11 cellular contexts compared by ENCODE assay signal in genomic region chr19:3950871-3951861, GRCh38. TPM values are rescaled to one million over a fixed set of nuclear protein-coding genes. Genes with fewer than 3 reads are reported as not detected.
A peak's percentile ranks its signal among the peaks of the same experiment; 100 is the strongest.
DNase-seq lines count a peak whose midpoint lies in the region; ATAC-seq, FAIRE-seq and TF ChIP-seq lines count a peak whose summit lies in the region.
"Had no signal": no experiment of that assay in that cellular context is flagged by ENCODE, and none has a peak within 500 bp of the region (broad histone marks: within the 10 kb centered on the region; RNA-seq: fewer than 3 reads in every experiment).

No MANE protein-coding gene starts in this region.

- no peak for FAIRE-seq in H1 (lab: Jason Lieb, UNC)

- H3K4me3 Mint-ChIP-seq in CD4-positive, CD25-positive, alpha-beta regulatory T cell, result peak overlapping the region in 3 of 4 donors; percentile 31 to 55 (median 38)
- H3K4me3 Mint-ChIP-seq in nephron, result peak overlapping the region; percentile 40 to 84 (median 59)

- no peak overlapping the region for H3K14ac ChIP-seq in H1 (ENCODE audit: insufficient read length)

- peaks cover 0 to 5% of the 10 kb centered on the region in 2 experiments for H4K20me1 ChIP-seq in H1 (replicated peaks in 1 of 2; ENCODE audit: control insufficient read depth in 1 of 2, insufficient read depth in 2 of 2, low read length in 2 of 2)

- no peak overlapping the region for H2BK15ac ChIP-seq in H1 (ENCODE audit: low read length)

- no peak overlapping the region for H2BK5ac ChIP-seq in H1 (ENCODE audit: low read depth, low read length)

- H2BK20ac ChIP-seq in H1 (ENCODE audit: low read length), result no peak overlapping the region

- no peak overlapping the region for H2BK120ac ChIP-seq in H1 (replicated peaks; ENCODE audit: low read depth, low read length)

- peak overlapping the region; percentile 60; the same call in 1 of the 2 replicates for H2BK12ac ChIP-seq in H1 (ENCODE audit: low read depth, low read length)

- peaks cover 10% of the 10 kb centered on the region for H3K27me3 Mint-ChIP-seq in CD4-positive, CD25-positive, alpha-beta regulatory T cell
- H3K27me3 Mint-ChIP-seq in nephron (ENCODE audit: low read depth), result no peaks in the 10 kb centered on the region

- peaks cover 0 to 7% (median 4%) of the 10 kb centered on the region in 4 donors for H3K4me1 Mint-ChIP-seq in CD4-positive, CD25-positive, alpha-beta regulatory T cell
- H3K4me1 Mint-ChIP-seq in nephron, result peaks cover 6% of the 10 kb centered on the region

- no peak overlapping the region for H4K5ac ChIP-seq in H1 (ENCODE audit: insufficient read length, low read depth, low read length)

- H3K9me3 Mint-ChIP-seq in CD4-positive, CD25-positive, alpha-beta regulatory T cell, result peaks cover 0 to 1% (median 0%) of the 10 kb centered on the region in 7 donors
- no peaks in the 10 kb centered on the region for H3K9me3 Mint-ChIP-seq in nephron

- no peaks in the 10 kb centered on the region for H3K36me3 ChIP-seq in CD4-positive, CD25-positive, alpha-beta regulatory T cell (ENCODE audit: control insufficient read depth, insufficient read depth, low read length)
- H3K36me3 ChIP-seq in H1 (ENCODE audit: control insufficient read depth in 2 of 4, insufficient read depth in 4 of 4, low read length in 3 of 4), result no peaks in the 10 kb centered on the region

- H3K4me1 ChIP-seq in CD4-positive, CD25-positive, alpha-beta regulatory T cell (ENCODE audit: control insufficient read depth, insufficient read depth, low read length, poor library complexity, severe bottlenecking), result peaks cover 7% of the 10 kb centered on the region
- peaks cover 0 to 6% (median 2%) of the 10 kb centered on the region in 4 experiments; a peak in 4 of 7 replicates for H3K4me1 ChIP-seq in H1 (replicated peaks in 1 of 4; ENCODE audit: control insufficient read depth in 3 of 4, insufficient read depth in 4 of 4, low read length in 3 of 4)

- no peak overlapping the region for H3K56ac ChIP-seq in H1 (replicated peaks; ENCODE audit: insufficient read length, low read depth, low read length)

- no peak overlapping the region for H3K27ac ChIP-seq in CD4-positive, CD25-positive, alpha-beta regulatory T cell (ENCODE audit: insufficient read depth, low read length, poor library complexity, severe bottlenecking)
- no peak overlapping the region for H3K27ac ChIP-seq in H1 (ENCODE audit: low read depth, low read length)

- H3K4ac ChIP-seq in H1 (replicated peaks; ENCODE audit: insufficient read length, low read depth, low read length), result no peak overlapping the region

- 83% methylated on average over 28 of the region's 41 CpGs; no CpG with 5 or more reads in 1 of the 2 experiments for WGBS in H1 (ENCODE audit: extremely low coverage in 1 of 2, insufficient coverage in 1 of 2, insufficient read length in 1 of 2, insufficient replicate concordance in 2 of 2, low coverage in 1 of 2, low lambda C conversion rate in 2 of 2, missing lambda C conversion rate in 1 of 2), 2 experiments

- H3K9me3 ChIP-seq in CD4-positive, CD25-positive, alpha-beta regulatory T cell (ENCODE audit: control insufficient read depth in 2 of 2, low read length in 2 of 2), result no peaks in the 10 kb centered on the region
- no peaks in the 10 kb centered on the region for H3K9me3 ChIP-seq in H1 (ENCODE audit: insufficient read depth in 2 of 2, low read depth in 1 of 2, low read length in 1 of 2)

- no peak overlapping the region for H2AFZ ChIP-seq in H1 (ENCODE audit: low read length)

- DNase-seq in CD4-positive, CD25-positive, alpha-beta regulatory T cell, result no peak
- DNase-seq in OCI-M1 (lab: John Stamatoyannopoulos, UW), result peak; percentile 68
- no peak for DNase-seq in H1 (ENCODE audit: low read depth in 1 of 2, low spot score in 2 of 2)
- no peak for DNase-seq in NOMO-1 treated with dmso at 0.1 percent for 144 hours (lab: John Stamatoyannopoulos, UW; ENCODE audit: unreplicated experiment)
- no peak for DNase-seq in occipital lobe (lab: John Stamatoyannopoulos, UW)
- DNase-seq in SW 1271 (lab: John Stamatoyannopoulos, UW), result no peak
- DNase-seq: NCI-H2029 treated with DMSO at 0.1 percent for 48 hours had no signal

- no peak overlapping the region; the same call in 1 of the 2 replicates for H3K18ac ChIP-seq in H1 (ENCODE audit: extremely low read depth, low read length)

- H3K4me2 ChIP-seq in H1 (ENCODE audit: insufficient read depth in 1 of 2, low read depth in 2 of 2, low read length in 2 of 2), result no peak overlapping the region

- no peaks in the 10 kb centered on the region for H3K79me2 ChIP-seq in H1 (ENCODE audit: control insufficient read depth in 1 of 2, insufficient read depth in 2 of 2, low read length in 2 of 2)

- H3K4me3 ChIP-seq in CD4-positive, CD25-positive, alpha-beta regulatory T cell (ENCODE audit: low read depth, low read length), result no peak overlapping the region
- H3K4me3 ChIP-seq in H1 (ENCODE audit: extremely low read depth in 1 of 4, insufficient read depth in 2 of 4, low read depth in 3 of 4, low read length in 4 of 4), result no peak overlapping the region

- H3K9ac ChIP-seq in H1 (replicated peaks in 1 of 4; ENCODE audit: extremely low read depth in 1 of 4, low read depth in 3 of 4, low read length in 3 of 4), result no peak overlapping the region

- no peaks in the 10 kb centered on the region for H3K36me3 Mint-ChIP-seq in CD4-positive, CD25-positive, alpha-beta regulatory T cell
- H3K36me3 Mint-ChIP-seq in nephron (ENCODE audit: low read depth), result peaks cover 3% of the 10 kb centered on the region

- no peak for TF ChIP-seq POLR2A in H1 (IDR thresholded peaks at IDR 0.05; ENCODE audit: control extremely low read depth in 1 of 2, low read depth in 2 of 2, low read length in 2 of 2)

- no peak overlapping the region for H3K27ac Mint-ChIP-seq in CD4-positive, CD25-positive, alpha-beta regulatory T cell
- H3K27ac Mint-ChIP-seq in nephron, result peak overlapping the region; percentile 27 to 60 (median 35)

- ATAC-seq in CD4-positive, CD25-positive, alpha-beta regulatory T cell (ENCODE audit: low read depth in 2 of 2), result peak in 1 of 2 donors; percentile 32
- no peak for ATAC-seq in HG02678 (IDR thresholded peaks at IDR 0.05; ENCODE audit: unreplicated experiment)

- no peak for TF ChIP-seq CTCF in H1 (IDR thresholded peaks at IDR 0.05; ENCODE audit: control extremely low read depth in 1 of 3, insufficient read depth in 1 of 3, low read depth in 1 of 3, low read length in 3 of 3)
- no peak for TF ChIP-seq CTCF in nephron (IDR thresholded peaks at IDR 0.05; ENCODE audit: unreplicated experiment in 3 of 3)

- CTCF ChIA-PET in H1 (lab: Charles Lee; ENCODE audit: partially characterized antibody), result interaction anchor here (0.7 kb wide), 1 partner anchor 17 kb away, joined by 4 read pairs; no protein-coding TSS in a partner anchor

- no peaks in the 10 kb centered on the region for H3K23me2 ChIP-seq in H1 (ENCODE audit: low read depth, low read length)

- peak overlapping the region; percentile 88; the same call in 1 of the 2 replicates for H4K8ac ChIP-seq in H1 (ENCODE audit: extremely low read depth, insufficient read depth, low read length)

- H4K91ac ChIP-seq in H1 (replicated peaks; ENCODE audit: insufficient read length, low read length), result no peak overlapping the region

- POLR2A ChIA-PET in H1 (lab: Charles Lee; ENCODE audit: partially characterized antibody), result interaction anchor here (0.6 to 24.8 kb wide), 8 partner anchors 12 to 266 kb away, joined by 3 to 870 read pairs (median 8); partner anchors contain the start of genes DAPK3, EEF2 and NMRK2

- TF ChIP-seq RAD21 in H1 (IDR thresholded peaks at IDR 0.05 in 1 of 2, conservative IDR thresholded peaks at IDR 0.05 in 1 of 2; ENCODE audit: low read depth in 2 of 2, low read length in 2 of 2), result no peak

- no peak overlapping the region for H2AK5ac ChIP-seq in H1 (ENCODE audit: low read depth, low read length)

- TF ChIP-seq EP300 in H1 (IDR thresholded peaks at IDR 0.05; ENCODE audit: borderline replicate concordance in 1 of 2, low read depth in 2 of 2, low read length in 2 of 2), result no peak

- H3K79me1 ChIP-seq in H1 (ENCODE audit: low read depth, low read length), result no peaks in the 10 kb centered on the region

- no peaks in the 10 kb centered on the region for H3K27me3 ChIP-seq in CD4-positive, CD25-positive, alpha-beta regulatory T cell (ENCODE audit: control insufficient read depth, insufficient read depth, low read length)
- H3K27me3 ChIP-seq in H1 (replicated peaks in 1 of 4; ENCODE audit: control insufficient read depth in 3 of 4, extremely low read depth in 1 of 4, insufficient read depth in 3 of 4, low read length in 3 of 4), result no peaks in the 10 kb centered on the region

- no peak overlapping the region for H3K23ac ChIP-seq in H1 (ENCODE audit: insufficient read length)

RNA-seq across cellular contexts. Expression of gene NMRK2, which starts 18.3 kb away (rescaled TPM):
- not detected for total RNA-seq in CD4-positive, CD25-positive, alpha-beta regulatory T cell
- polyA plus RNA-seq in CD4-positive, CD25-positive, alpha-beta regulatory T cell, result not detected
- 86.2 and 87.4 TPM in 2 replicates for total RNA-seq in H1 (2021; fragmentation: NEBNext Ultra II Directional; extraction: Animal tissue kit (Norgen Biotek cat#: 25700))
- 206 and 227 TPM in 2 replicates for polyA plus RNA-seq in H1 (2011; rRNA removed)
- polyA plus RNA-seq in H1 (2011; cell fraction: cytosol; rRNA removed), result 162 TPM
- 147 TPM for polyA plus RNA-seq in H1 (2011; cell fraction: nucleus; rRNA removed)
- 91.2 to 153 TPM (median 146 TPM) in 4 replicates for polyA plus RNA-seq in H1 (2012, experiment 1 of 2)
- polyA plus RNA-seq in H1 (2012, experiment 2 of 2), result 175 TPM
- 74.9 TPM for polyA plus RNA-seq in H1 (2013, experiment 1 of 2)
- 74.3 TPM for polyA plus RNA-seq in H1 (2013, experiment 2 of 2)
- polyA minus RNA-seq in H1 (2011; rRNA and poly(A)+ RNA removed), result 24.2 and 37.1 TPM in 2 replicates
- 54.2 TPM for polyA minus RNA-seq in H1 (2011; cell fraction: cytosol; rRNA and poly(A)+ RNA removed)
- polyA minus RNA-seq in H1 (2011; cell fraction: nucleus; rRNA and poly(A)+ RNA removed), result 39.7 TPM
- total RNA-seq in occipital lobe, result not detected
- total RNA-seq: liver had no signal
- polyA plus RNA-seq: BJ had no signal

RNA-seq across cellular contexts. Expression of gene DAPK3, which starts 19.7 kb away (rescaled TPM):
- 42.3 TPM for total RNA-seq in CD4-positive, CD25-positive, alpha-beta regulatory T cell
- polyA plus RNA-seq in CD4-positive, CD25-positive, alpha-beta regulatory T cell, result 10 to 100 TPM; 20.7 to 31.3 (median 24.6) TPM
- 78.1 and 80.8 TPM in 2 replicates for total RNA-seq in H1 (2021; fragmentation: NEBNext Ultra II Directional; extraction: Animal tissue kit (Norgen Biotek cat#: 25700))
- 53.2 and 76.8 TPM in 2 replicates for polyA plus RNA-seq in H1 (2011; rRNA removed)
- 70.8 TPM for polyA plus RNA-seq in H1 (2011; cell fraction: cytosol; rRNA removed)
- polyA plus RNA-seq in H1 (2011; cell fraction: nucleus; rRNA removed), result 106 TPM
- 67.8 to 88.3 TPM (median 85.3 TPM) in 4 replicates for polyA plus RNA-seq in H1 (2012, experiment 1 of 2)
- polyA plus RNA-seq in H1 (2012, experiment 2 of 2), result 51.5 TPM
- 41.4 TPM for polyA plus RNA-seq in H1 (2013, experiment 1 of 2)
- polyA plus RNA-seq in H1 (2013, experiment 2 of 2), result 42.2 TPM
- 29.4 and 48.1 TPM in 2 replicates for polyA minus RNA-seq in H1 (2011; rRNA and poly(A)+ RNA removed)
- 45.4 TPM for polyA minus RNA-seq in H1 (2011; cell fraction: cytosol; rRNA and poly(A)+ RNA removed)
- 29.7 TPM for polyA minus RNA-seq in H1 (2011; cell fraction: nucleus; rRNA and poly(A)+ RNA removed)
- 51.3 TPM for total RNA-seq in occipital lobe

RNA-seq across cellular contexts. Expression of gene EEF2, which starts 34.1 kb away (rescaled TPM):
- total RNA-seq in CD4-positive, CD25-positive, alpha-beta regulatory T cell, result 2,369 TPM
- 100 to 1,000 TPM; 564 to 602 (median 587) TPM for polyA plus RNA-seq in CD4-positive, CD25-positive, alpha-beta regulatory T cell
- 3,380 and 3,443 TPM in 2 replicates for total RNA-seq in H1 (2021; fragmentation: NEBNext Ultra II Directional; extraction: Animal tissue kit (Norgen Biotek cat#: 25700))
- polyA plus RNA-seq in H1 (2011; rRNA removed), result 1,554 and 2,482 TPM in 2 replicates
- polyA plus RNA-seq in H1 (2011; cell fraction: cytosol; rRNA removed), result 2,432 TPM
- polyA plus RNA-seq in H1 (2011; cell fraction: nucleus; rRNA removed), result 2,476 TPM
- polyA plus RNA-seq in H1 (2012, experiment 1 of 2), result 3,535 to 4,309 TPM (median 3,652 TPM) in 4 replicates
- 3,970 TPM for polyA plus RNA-seq in H1 (2012, experiment 2 of 2)
- 1,821 TPM for polyA plus RNA-seq in H1 (2013, experiment 1 of 2)
- polyA plus RNA-seq in H1 (2013, experiment 2 of 2), result 1,896 TPM
- 1,497 and 1,567 TPM in 2 replicates for polyA minus RNA-seq in H1 (2011; rRNA and poly(A)+ RNA removed)
- polyA minus RNA-seq in H1 (2011; cell fraction: cytosol; rRNA and poly(A)+ RNA removed), result 2,226 TPM
- polyA minus RNA-seq in H1 (2011; cell fraction: nucleus; rRNA and poly(A)+ RNA removed), result 1,168 TPM
- 2,019 TPM for total RNA-seq in occipital lobe

RNA-seq across cellular contexts. Expression of gene PIAS4, which starts 56.4 kb away (rescaled TPM):
- total RNA-seq in CD4-positive, CD25-positive, alpha-beta regulatory T cell, result 25.4 TPM
- polyA plus RNA-seq in CD4-positive, CD25-positive, alpha-beta regulatory T cell, result 10 to 100 TPM in 1 of 4 donors, 1 to 10 TPM in 3; 4.1 to 10.4 (median 4.4) TPM
- 41.4 and 51.4 TPM in 2 replicates for total RNA-seq in H1 (2021; fragmentation: NEBNext Ultra II Directional; extraction: Animal tissue kit (Norgen Biotek cat#: 25700))
- 30.2 and 50.9 TPM in 2 replicates for polyA plus RNA-seq in H1 (2011; rRNA removed)
- 20.8 TPM for polyA plus RNA-seq in H1 (2011; cell fraction: cytosol; rRNA removed)
- polyA plus RNA-seq in H1 (2011; cell fraction: nucleus; rRNA removed), result 63.1 TPM
- 38.4 to 43.8 TPM (median 41.8 TPM) in 4 replicates for polyA plus RNA-seq in H1 (2012, experiment 1 of 2)
- 41.0 TPM for polyA plus RNA-seq in H1 (2012, experiment 2 of 2)
- polyA plus RNA-seq in H1 (2013, experiment 1 of 2), result 50.9 TPM
- 51.6 TPM for polyA plus RNA-seq in H1 (2013, experiment 2 of 2)
- polyA minus RNA-seq in H1 (2011; rRNA and poly(A)+ RNA removed), result 15.1 and 22.0 TPM in 2 replicates
- polyA minus RNA-seq in H1 (2011; cell fraction: cytosol; rRNA and poly(A)+ RNA removed), result 18.9 TPM
- 25.7 TPM for polyA minus RNA-seq in H1 (2011; cell fraction: nucleus; rRNA and poly(A)+ RNA removed)
- total RNA-seq in occipital lobe, result 22.5 TPM

Comparison
In these comparisons a context has a peak if more than half of its experiments do, and no peak if none do; other contexts are left out.
1. H3K27ac Mint-ChIP-seq: peak in nephron (3 of 3); none in CD4-positive, CD25-positive, alpha-beta regulatory T cell (0 of 3).
2. RNA of gene NMRK2, which starts 18.3 kb away (total RNA-seq): 86.2 to 87.4 TPM in H1; not detected in CD4-positive, CD25-positive, alpha-beta regulatory T cell (single experiment) and not detected in occipital lobe (single experiment); every median in the first group is over 10 times any median in the second.